Comparison of ENCODE assay signal across 8 cellular contexts in genomic region chr1:153670859-153671622, GRCh38. TPM values are rescaled to one million over a fixed set of nuclear protein-coding genes. Genes with fewer than 3 reads are reported as not detected.
DNase-seq lines count a peak whose midpoint lies in the region; ATAC-seq and TF ChIP-seq lines count a peak whose summit lies in the region.

Gene ILF2, minus strand, starts transcription at chr1:153670993. Its CDS starts 71 bp downstream, at chr1:153670922.

- no peaks in the 10 kb centered on the region for H3K9me3 Mint-ChIP-seq in WTC11

- ATAC-seq in GM18909 (IDR thresholded peaks at IDR 0.05; ENCODE audit: poor library complexity, unreplicated experiment) = peak; percentile 92
- peak; percentile 94 for ATAC-seq in HG03175 (IDR thresholded peaks at IDR 0.05; ENCODE audit: unreplicated experiment)
- peak; percentile 91 for ATAC-seq in WTC11

- TF ChIP-seq CTCF in AG09309 (IDR thresholded peaks at IDR 0.05; ENCODE audit: control insufficient read depth, insufficient read depth, low read depth, low read length, missing control alignments) (no peak), WTC11 (IDR thresholded peaks at IDR 0.05) (no peak)

- peaks cover 14% of the 10 kb centered on the region for H3K4me1 Mint-ChIP-seq in WTC11

- peak; percentile 100 for DNase-seq in AG09309 (ENCODE audit: low read depth)
- peak; percentile 99 for DNase-seq in NCI-H2227 treated with DMSO at 0.1 percent for 48 hours (lab: John Stamatoyannopoulos, UW)
- DNase-seq in WTC11 (ENCODE audit: low spot score) = peak; percentile 97
- peak; percentile 99 for DNase-seq in central memory CD4-positive, alpha-beta T cell
- DNase-seq in iris pigment epithelial cell (ENCODE audit: low read depth) = peak; percentile 100
- peak; percentile 94 to 97 for DNase-seq in stimulated activated CD4-positive, alpha-beta T cell treated with anti-CD3 and anti-CD28 coated beads, Interleukin-12 subunit alpha, Interleukin-12 subunit beta, amount 100 ng/mL, for 24 hours (ENCODE audit: low read depth in 2 of 2)

- H3K4me3 ChIP-seq in AG09309 (ENCODE audit: control insufficient read depth, low read depth, low read length) = peak within 1 kb of the TSS; percentile 90

- peak within 1 kb of the TSS; percentile 84 for H3K27ac Mint-ChIP-seq in WTC11

- H3K36me3 Mint-ChIP-seq in WTC11 = peaks cover 44% of the 10 kb centered on the region

- CTCF ChIA-PET in WTC11 (lab: Charles Lee) = interaction anchor here (0.8 to 1.7 kb wide), 4 partner anchors 53 to 104 kb away, joined by 3 to 7 read pairs (median 6); partner anchors contain the start of gene SLC27A3

- H3K27me3 Mint-ChIP-seq in WTC11 (ENCODE audit: low read depth) = no peaks in the 10 kb centered on the region

- POLR2A ChIA-PET in WTC11 (lab: Charles Lee) = interaction anchor here (1.0 to 1.8 kb wide), 2 partner anchors 37 to 105 kb away, joined by 3 to 9 read pairs; partner anchors contain the start of gene CHTOP

- H3K4me3 Mint-ChIP-seq in WTC11 = no peak within 1 kb of the TSS

TF ChIP-seq in WTC11, 78 proteins besides CTCF, POLR2A, EP300 and RAD21 (continues in another document):
- TF ChIP-seq MYBL2 (CRISPR knock-in tag; IDR thresholded peaks at IDR 0.05) = 0 out of 2 replicates have a peak, but pooled peaks have one; percentile 63
- TF ChIP-seq ZNF396 (CRISPR knock-in tag; IDR thresholded peaks at IDR 0.05; ENCODE audit: borderline replicate concordance) = no peak
- TF ChIP-seq ELF4 (CRISPR knock-in tag; IDR thresholded peaks at IDR 0.05; ENCODE audit: low read depth) = no peak
- no peak for TF ChIP-seq ZNF232 (CRISPR knock-in tag; IDR thresholded peaks at IDR 0.05)
- no peak for TF ChIP-seq ZBTB43 (CRISPR knock-in tag; IDR thresholded peaks at IDR 0.05)
- TF ChIP-seq SOX15 (CRISPR knock-in tag; IDR thresholded peaks at IDR 0.05) = no peak
- TF ChIP-seq ZNF263 (CRISPR knock-in tag; IDR thresholded peaks at IDR 0.05; ENCODE audit: low read depth) = no peak
- no peak for TF ChIP-seq PRRX2 (CRISPR knock-in tag; IDR thresholded peaks at IDR 0.05)
- TF ChIP-seq FOXJ3 (CRISPR knock-in tag; IDR thresholded peaks at IDR 0.05; ENCODE audit: borderline replicate concordance) = no peak
- TF ChIP-seq ATF3 (CRISPR knock-in tag; conservative IDR thresholded peaks at IDR 0.05) = no peak
- TF ChIP-seq SP1 (CRISPR knock-in tag; conservative IDR thresholded peaks at IDR 0.05) = peak; percentile 64; the same call in 1 of the 2 replicates
- no peak for TF ChIP-seq NR2C2 (CRISPR knock-in tag; IDR thresholded peaks at IDR 0.05)
- TF ChIP-seq, protein P1, sequence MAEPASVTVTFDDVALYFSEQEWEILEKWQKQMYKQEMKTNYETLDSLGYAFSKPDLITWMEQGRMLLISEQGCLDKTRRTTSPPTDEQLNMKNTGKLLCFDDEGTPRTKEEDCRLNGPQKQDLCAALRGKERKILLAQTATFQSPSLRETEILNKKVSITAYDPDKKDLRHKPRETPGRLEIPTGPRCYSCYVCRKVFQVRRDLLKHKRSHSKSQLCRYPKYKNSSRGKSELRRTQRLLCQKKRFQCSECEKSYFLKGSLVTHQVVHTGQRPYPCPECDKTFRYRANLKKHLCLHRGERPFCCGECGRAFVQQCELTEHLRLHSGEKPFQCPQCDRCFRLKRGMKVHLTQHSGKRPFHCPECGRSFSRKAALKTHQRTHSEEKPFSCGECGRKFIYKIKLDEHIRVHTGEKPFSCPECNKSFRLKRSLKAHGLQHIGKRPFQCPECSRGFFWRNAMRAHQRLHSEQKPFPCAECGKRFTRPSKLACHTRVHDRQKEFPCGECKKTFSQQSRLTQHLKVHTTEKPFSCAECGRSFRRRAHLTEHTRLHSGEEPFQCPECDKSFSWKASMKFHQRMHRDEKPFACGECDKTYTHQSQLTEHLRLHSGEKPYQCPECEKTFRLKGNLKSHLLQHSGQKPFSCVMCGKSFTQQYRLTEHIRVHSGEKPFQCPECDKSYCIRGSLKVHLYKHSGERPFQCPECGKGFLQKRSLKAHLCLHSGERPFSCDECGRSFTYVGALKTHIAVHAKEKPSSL (CRISPR knock-in tag; conservative IDR thresholded peaks at IDR 0.05) = no peak
- no peak for TF ChIP-seq ATF2 (CRISPR knock-in tag; IDR thresholded peaks at IDR 0.05; ENCODE audit: borderline replicate concordance, low read depth)
- TF ChIP-seq RELA (CRISPR knock-in tag; IDR thresholded peaks at IDR 0.05; ENCODE audit: borderline replicate concordance) = no peak
- 0 out of 2 replicates have a peak, but pooled peaks have one; percentile 71 for TF ChIP-seq ZMAT4 (CRISPR knock-in tag; IDR thresholded peaks at IDR 0.05)
- TF ChIP-seq EMX1 (CRISPR knock-in tag; IDR thresholded peaks at IDR 0.05) = no peak; the same call in 1 of the 2 replicates
- no peak for TF ChIP-seq GTF2I (CRISPR knock-in tag; conservative IDR thresholded peaks at IDR 0.05)
- TF ChIP-seq, protein P2, sequence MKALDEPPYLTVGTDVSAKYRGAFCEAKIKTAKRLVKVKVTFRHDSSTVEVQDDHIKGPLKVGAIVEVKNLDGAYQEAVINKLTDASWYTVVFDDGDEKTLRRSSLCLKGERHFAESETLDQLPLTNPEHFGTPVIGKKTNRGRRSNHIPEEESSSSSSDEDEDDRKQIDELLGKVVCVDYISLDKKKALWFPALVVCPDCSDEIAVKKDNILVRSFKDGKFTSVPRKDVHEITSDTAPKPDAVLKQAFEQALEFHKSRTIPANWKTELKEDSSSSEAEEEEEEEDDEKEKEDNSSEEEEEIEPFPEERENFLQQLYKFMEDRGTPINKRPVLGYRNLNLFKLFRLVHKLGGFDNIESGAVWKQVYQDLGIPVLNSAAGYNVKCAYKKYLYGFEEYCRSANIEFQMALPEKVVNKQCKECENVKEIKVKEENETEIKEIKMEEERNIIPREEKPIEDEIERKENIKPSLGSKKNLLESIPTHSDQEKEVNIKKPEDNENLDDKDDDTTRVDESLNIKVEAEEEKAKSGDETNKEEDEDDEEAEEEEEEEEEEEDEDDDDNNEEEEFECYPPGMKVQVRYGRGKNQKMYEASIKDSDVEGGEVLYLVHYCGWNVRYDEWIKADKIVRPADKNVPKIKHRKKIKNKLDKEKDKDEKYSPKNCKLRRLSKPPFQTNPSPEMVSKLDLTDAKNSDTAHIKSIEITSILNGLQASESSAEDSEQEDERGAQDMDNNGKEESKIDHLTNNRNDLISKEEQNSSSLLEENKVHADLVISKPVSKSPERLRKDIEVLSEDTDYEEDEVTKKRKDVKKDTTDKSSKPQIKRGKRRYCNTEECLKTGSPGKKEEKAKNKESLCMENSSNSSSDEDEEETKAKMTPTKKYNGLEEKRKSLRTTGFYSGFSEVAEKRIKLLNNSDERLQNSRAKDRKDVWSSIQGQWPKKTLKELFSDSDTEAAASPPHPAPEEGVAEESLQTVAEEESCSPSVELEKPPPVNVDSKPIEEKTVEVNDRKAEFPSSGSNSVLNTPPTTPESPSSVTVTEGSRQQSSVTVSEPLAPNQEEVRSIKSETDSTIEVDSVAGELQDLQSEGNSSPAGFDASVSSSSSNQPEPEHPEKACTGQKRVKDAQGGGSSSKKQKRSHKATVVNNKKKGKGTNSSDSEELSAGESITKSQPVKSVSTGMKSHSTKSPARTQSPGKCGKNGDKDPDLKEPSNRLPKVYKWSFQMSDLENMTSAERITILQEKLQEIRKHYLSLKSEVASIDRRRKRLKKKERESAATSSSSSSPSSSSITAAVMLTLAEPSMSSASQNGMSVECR (CRISPR knock-in tag; IDR thresholded peaks at IDR 0.05; ENCODE audit: borderline replicate concordance) = no peak
- TF ChIP-seq, protein P3, sequence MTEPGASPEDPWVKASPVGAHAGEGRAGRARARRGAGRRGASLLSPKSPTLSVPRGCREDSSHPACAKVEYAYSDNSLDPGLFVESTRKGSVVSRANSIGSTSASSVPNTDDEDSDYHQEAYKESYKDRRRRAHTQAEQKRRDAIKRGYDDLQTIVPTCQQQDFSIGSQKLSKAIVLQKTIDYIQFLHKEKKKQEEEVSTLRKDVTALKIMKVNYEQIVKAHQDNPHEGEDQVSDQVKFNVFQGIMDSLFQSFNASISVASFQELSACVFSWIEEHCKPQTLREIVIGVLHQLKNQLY (CRISPR knock-in tag; IDR thresholded peaks at IDR 0.05) = no peak
- 0 out of 2 replicates have a peak, but pooled peaks have one; percentile 21 for TF ChIP-seq CREB1 (CRISPR knock-in tag; IDR thresholded peaks at IDR 0.05)
- TF ChIP-seq RORB (CRISPR knock-in tag; IDR thresholded peaks at IDR 0.05) = peak; percentile 29; the same call in 1 of the 2 replicates

RNA-seq across cellular contexts. Expression of gene ILF2, which starts in this region (rescaled TPM):
- 311 to 337 TPM (median 313 TPM) in 3 replicates for total RNA-seq in WTC11 (2021)

Comparison
In these comparisons a context has a peak if more than half of its experiments do, and no peak if none do; other contexts are left out.
1. Peak in every context shown above with its lines: DNase-seq, ATAC-seq and H3K4me3 ChIP-seq.